In genomic region chr5:83001788-83002381, GRCh38 we compare ENCODE assay signal across 20 cellular contexts.
DNase-seq lines count a peak whose midpoint lies in the region; ATAC-seq, FAIRE-seq and TF ChIP-seq lines count a peak whose summit lies in the region.
"Had no signal": no experiment of that assay in that cellular context is flagged by ENCODE, and none has a peak within 500 bp of the region (broad histone marks: within the 10 kb centered on the region; RNA-seq: fewer than 3 reads in every experiment).

No MANE protein-coding gene starts in this region.

- no peak overlapping the region for H3K4me2 ChIP-seq in astrocyte (ENCODE audit: low read length)
- H3K4me2 ChIP-seq: PC-9 had no signal

- H3K36me3 ChIP-seq in astrocyte (ENCODE audit: insufficient read depth, low read length) (no peaks in the 10 kb centered on the region), adrenal gland (replicated peaks in 1 of 2) (no peaks in the 10 kb centered on the region)
- H3K36me3 ChIP-seq: SJSA1 had no signal

- H3K9me3 ChIP-seq in astrocyte (ENCODE audit: insufficient read depth, low read depth, low read length) (no peaks in the 10 kb centered on the region), adrenal gland (replicated peaks in 1 of 3) (no peaks in the 10 kb centered on the region)
- H3K9me3 ChIP-seq: SJSA1 had no signal

- H3K4me3 Mint-ChIP-seq in astrocyte (ENCODE audit: unreplicated experiment) (no peak overlapping the region), mesothelial cell of epicardium (no peak overlapping the region)
- H3K4me3 Mint-ChIP-seq: HFFc6, IgD-negative memory B cell had no signal

- peak; percentile 60 for DNase-seq in D341Med (ENCODE audit: low spot score)
- DNase-seq in astrocyte (ENCODE audit: low read depth): no peak
- no peak for DNase-seq in mesothelial cell of epicardium (ENCODE audit: low spot score in 2 of 2, unreplicated experiment in 2 of 2)
- no peak for DNase-seq in adrenal gland
- DNase-seq in activated CD4-positive, alpha-beta T cell treated with anti-CD3 and anti-CD28 coated beads, Interleukin-2, amount 50 U/mL, for 1 hour: no peak
- DNase-seq in NCI-H774 (lab: John Stamatoyannopoulos, UW): no peak
- DNase-seq in HuH-7.5 (ENCODE audit: low spot score): no peak
- DNase-seq: 8988T, DMS153, GF-D8, HFFc6, Kasumi-1, MM.1S, NCI-H1092 treated with DMSO at 0.1 percent for 48 hours, NCI-H1694 treated with DMSO at 0.1 percent for 48 hours, PC-9 had no signal

- TF ChIP-seq POLR2A in adrenal gland (IDR thresholded peaks at IDR 0.05): no peak

- H3K27me3 Mint-ChIP-seq in astrocyte (ENCODE audit: low read depth, unreplicated experiment): no peaks in the 10 kb centered on the region
- H3K27me3 Mint-ChIP-seq in mesothelial cell of epicardium (ENCODE audit: low read depth): no peaks in the 10 kb centered on the region
- H3K27me3 Mint-ChIP-seq: IgD-negative memory B cell had no signal

- H3K9ac ChIP-seq in astrocyte (ENCODE audit: low read length): no peak overlapping the region

- H3K27ac Mint-ChIP-seq in astrocyte (ENCODE audit: unreplicated experiment) (peak overlapping the region; percentile 34), mesothelial cell of epicardium (peak overlapping the region; percentile 54)
- H3K27ac Mint-ChIP-seq: HFFc6 had no signal

- peak; percentile 42 for ATAC-seq in HG02798 (IDR thresholded peaks at IDR 0.05; ENCODE audit: poor library complexity, unreplicated experiment)

- no peaks in the 10 kb centered on the region for H4K20me1 ChIP-seq in astrocyte (ENCODE audit: insufficient read depth, low read length)

- H3K9me3 Mint-ChIP-seq in astrocyte (ENCODE audit: unreplicated experiment) (no peaks in the 10 kb centered on the region), mesothelial cell of epicardium (no peaks in the 10 kb centered on the region)
- H3K9me3 Mint-ChIP-seq: HFFc6, IgD-negative memory B cell had no signal

- H3K27me3 ChIP-seq in astrocyte (ENCODE audit: insufficient read depth, low read length) (no peaks in the 10 kb centered on the region), adrenal gland (no peaks in the 10 kb centered on the region)
- H3K27me3 ChIP-seq: SJSA1 had no signal

- H3K4me3 ChIP-seq in astrocyte (ENCODE audit: insufficient read depth, low read depth, low read length) (no peak overlapping the region), adrenal gland (no peak overlapping the region)
- H3K4me3 ChIP-seq: PC-9, SJSA1 had no signal

- no peaks in the 10 kb centered on the region for H3K79me2 ChIP-seq in astrocyte (ENCODE audit: insufficient read depth, low read length)

- H3K36me3 Mint-ChIP-seq in astrocyte (ENCODE audit: low read depth, unreplicated experiment) (peaks cover 1% of the 10 kb centered on the region), mesothelial cell of epicardium (no peaks in the 10 kb centered on the region)
- H3K36me3 Mint-ChIP-seq: IgD-negative memory B cell had no signal

- H3K4me1 Mint-ChIP-seq in astrocyte (ENCODE audit: low read depth, unreplicated experiment): peaks cover 23% of the 10 kb centered on the region
- peaks cover 27% of the 10 kb centered on the region for H3K4me1 Mint-ChIP-seq in mesothelial cell of epicardium

- FAIRE-seq in astrocyte (lab: Jason Lieb, UNC): no peak

- WGBS in adrenal gland, 4 donors: 79 to 86% (median 83%) methylated on average over 9 of the region's 9 CpGs

- no peak overlapping the region for H3K27ac ChIP-seq in astrocyte (ENCODE audit: low read depth, low read length)
- H3K27ac ChIP-seq in adrenal gland: no peak overlapping the region
- H3K27ac ChIP-seq: HL-60, PC-9, SJSA1 had no signal

- intact Hi-C loops in adrenal gland (cut with DNase I): no loop called here

- TF ChIP-seq CTCF in astrocyte (IDR thresholded peaks at IDR 0.05; ENCODE audit: insufficient read depth, low read depth, low read length): no peak
- no peak for TF ChIP-seq CTCF in mesothelial cell of epicardium (IDR thresholded peaks at IDR 0.05; ENCODE audit: unreplicated experiment)
- no peak for TF ChIP-seq CTCF in adrenal gland (IDR thresholded peaks at IDR 0.05)

- no peak overlapping the region for H2AFZ ChIP-seq in astrocyte (ENCODE audit: low read depth, low read length)
- H2AFZ ChIP-seq: PC-9 had no signal

- H3K4me1 ChIP-seq in astrocyte (ENCODE audit: insufficient read depth, low read length) (no peaks in the 10 kb centered on the region), adrenal gland (replicated peaks in 1 of 2) (no peaks in the 10 kb centered on the region)
